In genomic region chr10:73061743-73062142, GRCh38 we compare ENCODE assay signal across 15 cellular contexts.
"Had no signal": no experiment of that assay in that cellular context is flagged by ENCODE, and none has a peak within 500 bp of the region (broad histone marks: within the 10 kb centered on the region; RNA-seq: fewer than 3 reads in every experiment).

No MANE protein-coding gene starts in this region.

- H3K27ac Mint-ChIP-seq: immature natural killer cell, nephron progenitor cell had no signal

- H3K9ac ChIP-seq: parathyroid adenoma had no signal

- H3K36me3 ChIP-seq: prostate gland had no signal

- H3K4me3 ChIP-seq: esophagus muscularis mucosa, gastrocnemius medialis, prostate gland, sigmoid colon, tibial artery, upper lobe of left lung, vagina had no signal

- H3K27me3 Mint-ChIP-seq: naive thymus-derived CD4-positive, alpha-beta T cell had no signal

- H3K4me3 Mint-ChIP-seq: immature natural killer cell; naive thymus-derived CD4-positive, alpha-beta T cell; nephron progenitor cell had no signal

- H3K4me1 Mint-ChIP-seq: nephron progenitor cell had no signal

- DNase-seq: effector memory CD4-positive, alpha-beta T cell; gastrocnemius medialis; nephron progenitor cell; sigmoid colon; stimulated activated CD4-positive, alpha-beta T cell treated with anti-CD3 and anti-CD28 coated beads, Interleukin-2, amount 100 ng/mL, for 48 hours; stimulated activated naive CD4-positive, alpha-beta T cell treated with Interleukin-2 at 50 U/mL for 16 hours; tibial artery; upper lobe of left lung had no signal

- H3K9me3 ChIP-seq: esophagus muscularis mucosa, gastrocnemius medialis, prostate gland, sigmoid colon, tibial artery, upper lobe of left lung, vagina had no signal

- H3K9me3 Mint-ChIP-seq: immature natural killer cell; naive thymus-derived CD4-positive, alpha-beta T cell; nephron progenitor cell had no signal

- H3K4me1 ChIP-seq: esophagus muscularis mucosa, parathyroid adenoma, prostate gland, sigmoid colon, vagina had no signal

- H3K27me3 ChIP-seq: esophagus muscularis mucosa, gastrocnemius medialis, sigmoid colon, tibial artery, upper lobe of left lung, vagina had no signal

- H3K27ac ChIP-seq: epithelial cell of prostate, esophagus muscularis mucosa, parathyroid adenoma, prostate gland, sigmoid colon, tibial artery, upper lobe of left lung, vagina had no signal
